ENCODE assay signal across 12 cellular contexts in the genomic region with DNA sequence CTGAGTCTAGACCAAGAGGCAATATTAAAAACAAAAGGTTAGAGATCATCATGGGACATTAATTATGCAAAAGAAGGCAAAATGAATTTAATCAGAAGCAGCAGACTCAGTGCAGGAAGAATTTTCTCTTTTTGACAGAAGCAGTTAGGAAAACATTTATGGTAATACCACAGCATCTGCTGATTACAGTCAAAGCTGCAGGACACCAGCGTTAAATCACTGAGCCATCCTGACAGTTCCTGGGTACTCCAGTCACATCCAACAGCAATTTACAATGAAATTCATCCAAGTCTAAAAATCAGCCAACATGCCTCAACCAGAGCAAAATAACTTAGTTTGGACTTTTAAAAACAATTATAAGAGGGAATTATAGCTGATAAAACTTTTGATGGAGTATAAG.
"Had no signal": no experiment of that assay in that cellular context is flagged by ENCODE, and none has a peak within 500 bp of the region (broad histone marks: within the 10 kb centered on the region; RNA-seq: fewer than 3 reads in every experiment).

No MANE protein-coding gene starts in this region.

- ATAC-seq: activated CD8-positive, alpha-beta memory T cell treated with anti-CD3 and anti-CD28 coated beads, Interleukin-2, amount 10 ng/mL, durations not matched to agents 7 days and 5 days; esophagus mucosa; left cardiac atrium; natural killer cell had no signal

- H3K4me3 ChIP-seq: dorsolateral prefrontal cortex, upper lobe of left lung had no signal

- DNase-seq: activated CD4-positive, alpha-beta T cell treated with anti-CD3 and anti-CD28 coated beads for 1 hour; activated CD4-positive, alpha-beta T cell treated with anti-CD3 and anti-CD28 coated beads, Interleukin-2, amount 50 U/mL, for 48 hours; activated CD8-positive, alpha-beta memory T cell treated with anti-CD3 and anti-CD28 coated beads, Interleukin-2, amount 10 ng/mL, durations not matched to agents 7 days and 5 days; activated effector memory CD4-positive, alpha-beta T cell treated with Interleukin-2 at 50 U/mL for 16 hours; activated T-cell treated with anti-CD3 and anti-CD28 coated beads, Interleukin-2, amount 50 U/mL, for 24 hours; dorsolateral prefrontal cortex; left cardiac atrium; natural killer cell; stimulated activated CD4-positive, alpha-beta T cell treated with anti-CD3 and anti-CD28 coated beads, Interleukin-4, amount 100 ng/mL, for 1 hour; upper lobe of left lung had no signal

- H3K36me3 ChIP-seq: upper lobe of left lung had no signal

- H3K27ac ChIP-seq: dorsolateral prefrontal cortex, upper lobe of left lung had no signal

- FAIRE-seq: endometrium had no signal

- H3K9me3 ChIP-seq: upper lobe of left lung had no signal
